Comparison of ENCODE assay signal across 13 cellular contexts in the genomic region with DNA sequence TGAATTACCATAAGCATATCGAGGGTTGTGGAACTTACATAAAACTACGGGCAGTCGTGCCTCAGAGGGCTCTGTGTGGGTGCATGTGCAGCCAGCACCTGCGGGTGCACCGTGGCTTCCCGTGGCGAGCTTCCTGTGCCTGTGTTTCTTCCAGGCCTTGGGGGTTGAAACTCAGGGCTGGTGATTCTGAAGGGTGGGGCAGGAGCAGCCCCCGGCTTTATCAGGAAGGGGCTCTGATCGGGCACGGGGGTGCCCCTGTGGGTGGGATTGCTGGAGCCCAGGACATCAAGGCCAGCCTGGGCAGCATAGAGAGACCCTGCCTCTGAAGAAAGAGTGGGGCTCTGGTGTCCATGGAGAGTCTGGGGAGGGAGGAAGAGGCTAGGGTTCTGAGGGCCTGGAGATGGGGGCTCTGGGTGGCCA. TPM values are rescaled to one million over a fixed set of nuclear protein-coding genes. Genes with fewer than 3 reads are reported as not detected.
A peak's percentile ranks its signal among the peaks of the same experiment; 100 is the strongest.
DNase-seq lines count a peak whose midpoint lies in the region; ATAC-seq and TF ChIP-seq lines count a peak whose summit lies in the region.
"Had no signal": no experiment of that assay in that cellular context is flagged by ENCODE, and none has a peak within 500 bp of the region (broad histone marks: within the 10 kb centered on the region; RNA-seq: fewer than 3 reads in every experiment).

No MANE protein-coding gene starts in this region.

- H2BK20ac ChIP-seq in H9 (ENCODE audit: low read depth, low read length, poor library complexity, severe bottlenecking), result no peak overlapping the region

- peak overlapping the region in 1 of 2 donors; percentile 28 for H3K9ac ChIP-seq in mucosa of rectum (ENCODE audit: low read depth in 1 of 2, low read length in 2 of 2)
- H3K9ac ChIP-seq in H9 (ENCODE audit: extremely low read depth, insufficient read length, low read length), result no peak overlapping the region

- no peak overlapping the region for H2BK5ac ChIP-seq in H9 (ENCODE audit: insufficient read length, low read length)

- no peaks in the 10 kb centered on the region for H3K36me3 ChIP-seq in breast epithelium
- H3K36me3 ChIP-seq in mucosa of rectum (ENCODE audit: control insufficient read depth in 2 of 2, insufficient read depth in 2 of 2, low read length in 2 of 2), result peaks cover 0 to 7% of the 10 kb centered on the region in 2 donors
- H3K36me3 ChIP-seq in upper lobe of right lung, result no peaks in the 10 kb centered on the region
- no peaks in the 10 kb centered on the region for H3K36me3 ChIP-seq in CD4-positive, alpha-beta memory T cell (ENCODE audit: insufficient read depth, low read length)

- WGBS in H9 (ENCODE audit: extremely low coverage, insufficient read length, low lambda C conversion rate), result no CpG with 5 or more reads among the region's 10 CpGs

- H3K4me3 ChIP-seq in breast epithelium, result no peak overlapping the region
- H3K4me3 ChIP-seq in coronary artery, result no peak overlapping the region
- H3K4me3 ChIP-seq in mucosa of rectum (ENCODE audit: low read length in 2 of 2), result no peak overlapping the region
- H3K4me3 ChIP-seq in upper lobe of right lung, result no peak overlapping the region
- H3K4me3 ChIP-seq in CD4-positive, alpha-beta memory T cell (ENCODE audit: low read length in 2 of 2), result no peak overlapping the region
- H3K4me3 ChIP-seq: GM23338 had no signal

- BruUV-seq in MCF 10A (replicated peaks; lab: Mats Ljungman, UMichigan), result no TSS peak

- H3K9me3 Mint-ChIP-seq in MCF 10A (ENCODE audit: unreplicated experiment), result peaks cover 9% of the 10 kb centered on the region
- H3K9me3 Mint-ChIP-seq in CD4-positive, alpha-beta memory T cell, result peaks cover 0 to 7% (median 0%) of the 10 kb centered on the region in 8 donors
- H3K9me3 Mint-ChIP-seq in H9, result peaks cover 0 to 52% of the 10 kb centered on the region in 2 experiments; a peak in 3 of 5 replicates

- H3K4me3 Mint-ChIP-seq in MCF 10A (ENCODE audit: unreplicated experiment), result no peak overlapping the region
- no peak overlapping the region for H3K4me3 Mint-ChIP-seq in CD4-positive, alpha-beta memory T cell
- H3K4me3 Mint-ChIP-seq in H9, result no peak overlapping the region
- H3K4me3 Mint-ChIP-seq: activated T-cell treated with anti-CD3 and anti-CD28 coated beads, Interleukin-2, amount 50 U/mL, for 4 hours; GM23338 had no signal

- POLR2A ChIA-PET in MCF 10A (lab: Yijun Ruan, JAX), result interaction anchor here (0.6 to 1.3 kb wide), 5 partner anchors 17 to 590 kb away, joined by 3 to 4 read pairs (median 3); no protein-coding TSS in a partner anchor
- POLR2A ChIA-PET in CD4-positive, alpha-beta memory T cell (lab: Charles Lee; ENCODE audit: partially characterized antibody), result no interaction called here

- H4K8ac ChIP-seq in H9 (replicated peaks; ENCODE audit: insufficient read length, low read depth, low read length), result no peak overlapping the region

- no peak overlapping the region for H3K4ac ChIP-seq in H9 (ENCODE audit: low read depth, low read length)

- no peaks in the 10 kb centered on the region for H3K4me1 ChIP-seq in breast epithelium
- H3K4me1 ChIP-seq in mucosa of rectum (ENCODE audit: control insufficient read depth in 2 of 2, insufficient read depth in 2 of 2, low read length in 2 of 2), result peaks cover 11 to 19% of the 10 kb centered on the region in 2 donors
- peaks cover 13% of the 10 kb centered on the region for H3K4me1 ChIP-seq in upper lobe of right lung
- H3K4me1 ChIP-seq in CD4-positive, alpha-beta memory T cell (ENCODE audit: insufficient read depth, low read length), result peaks cover 9% of the 10 kb centered on the region
- no peaks in the 10 kb centered on the region for H3K4me1 ChIP-seq in H9 (ENCODE audit: insufficient read depth, low read length)

- H3T11ph ChIP-seq in H9 (ENCODE audit: low read length), result no peak overlapping the region

- H3K27me3 Mint-ChIP-seq in MCF 10A (ENCODE audit: insufficient read depth, unreplicated experiment) (no peaks in the 10 kb centered on the region), H9 (ENCODE audit: low read depth) (peaks cover 10% of the 10 kb centered on the region)
- no peaks in the 10 kb centered on the region for H3K27me3 Mint-ChIP-seq in CD4-positive, alpha-beta memory T cell

- H3K36me3 Mint-ChIP-seq in MCF 10A (ENCODE audit: insufficient read depth, unreplicated experiment), result peaks cover 15% of the 10 kb centered on the region
- H3K36me3 Mint-ChIP-seq in CD4-positive, alpha-beta memory T cell, result peaks cover 5% of the 10 kb centered on the region in 2 donors
- H3K36me3 Mint-ChIP-seq in H9 (ENCODE audit: insufficient read depth in 1 of 3, low read depth in 3 of 3), result peaks cover 11 to 63% (median 53%) of the 10 kb centered on the region in 3 experiments; a peak in 6 of 7 replicates

- H3K4me1 Mint-ChIP-seq in MCF 10A (ENCODE audit: insufficient read depth, unreplicated experiment), result peaks cover 8% of the 10 kb centered on the region
- H3K4me1 Mint-ChIP-seq in CD4-positive, alpha-beta memory T cell, result peaks cover 4 to 18% (median 7%) of the 10 kb centered on the region in 4 donors
- H3K4me1 Mint-ChIP-seq in H9, result peaks cover 4% of the 10 kb centered on the region in 2 experiments

- H3K4me2 ChIP-seq in H9 (ENCODE audit: insufficient read depth, insufficient read length, low read length), result no peak overlapping the region
- H3K4me2 ChIP-seq: GM23338 had no signal

- no peaks in the 10 kb centered on the region for H3K79me1 ChIP-seq in H9 (ENCODE audit: insufficient read depth, low read depth, low read length, poor library complexity, severe bottlenecking)

- H3K56ac ChIP-seq in H9 (ENCODE audit: insufficient read length, low read depth, low read length), result no peak overlapping the region

- no peak overlapping the region for H2AK5ac ChIP-seq in H9 (ENCODE audit: insufficient read length, low read length)

- intact Hi-C loops in breast epithelium (cut with DNase I; ENCODE audit: low total_unique reads), result no loop called here
- intact Hi-C loops in MCF 10A (cut with micrococcal nuclease), result no loop called here
- intact Hi-C loops in upper lobe of right lung (cut with DNase I), result no loop called here
- intact Hi-C loops in left colon (cut with DNase I, micrococcal nuclease), result no loop called here
- intact Hi-C loops in CD4-positive, alpha-beta memory T cell (cut with micrococcal nuclease), result no loop called here

- no peak for ATAC-seq in upper lobe of right lung
- no peak for ATAC-seq in left colon
- ATAC-seq: GM23338 had no signal

- H3K9me3 ChIP-seq in breast epithelium (no peaks in the 10 kb centered on the region), mucosa of rectum (ENCODE audit: control insufficient read depth in 2 of 2, low read length in 2 of 2) (no peaks in the 10 kb centered on the region), upper lobe of right lung (no peaks in the 10 kb centered on the region), H9 (ENCODE audit: control insufficient read depth, low read depth, low read length) (peaks cover 5% of the 10 kb centered on the region)
- H3K9me3 ChIP-seq in CD4-positive, alpha-beta memory T cell (ENCODE audit: control insufficient read depth in 1 of 2, low read length in 2 of 2), result no peaks in the 10 kb centered on the region

- H3K18ac ChIP-seq in H9 (ENCODE audit: insufficient read length, low read depth, low read length), result no peak overlapping the region

- no peak overlapping the region for H3K23ac ChIP-seq in H9 (ENCODE audit: insufficient read length, low read depth, low read length)

- no peaks in the 10 kb centered on the region for H4K20me1 ChIP-seq in H9 (ENCODE audit: control insufficient read depth, insufficient read depth, insufficient read length)

- peak overlapping the region; percentile 16 to 48 for H3K27ac ChIP-seq in breast epithelium
- peak overlapping the region; percentile 23 to 40 for H3K27ac ChIP-seq in coronary artery
- H3K27ac ChIP-seq in mucosa of rectum (ENCODE audit: low read depth in 2 of 2, low read length in 2 of 2), result peak overlapping the region; percentile 65 to 77
- no peak overlapping the region for H3K27ac ChIP-seq in upper lobe of right lung
- H3K27ac ChIP-seq in CD4-positive, alpha-beta memory T cell (ENCODE audit: low read depth, low read length), result no peak overlapping the region
- no peak overlapping the region for H3K27ac ChIP-seq in H9 (ENCODE audit: insufficient read length, low read depth, low read length)

- H2BK12ac ChIP-seq in H9 (ENCODE audit: insufficient read length, low read depth, low read length), result no peak overlapping the region

- H4K5ac ChIP-seq in H9 (ENCODE audit: insufficient read length, low read depth, low read length), result no peak overlapping the region

- H3K79me2 ChIP-seq in H9 (ENCODE audit: insufficient read depth, low read length), result no peaks in the 10 kb centered on the region

- DNase-seq in breast epithelium (ENCODE audit: low spot score in 2 of 2) (peak in 1 of 2 donors; percentile 45), MCF 10A (ENCODE audit: unreplicated experiment) (no peak), coronary artery (ENCODE audit: low spot score) (peak; percentile 71), upper lobe of right lung (peak; percentile 59), left colon (no peak), H9 (no peak)
- no peak for DNase-seq in CD4-positive, alpha-beta memory T cell
- DNase-seq: activated T-cell treated with anti-CD3 and anti-CD28 coated beads, Interleukin-2, amount 50 U/mL, for 4 hours had no signal

- CTCF ChIA-PET in MCF 10A (lab: Yijun Ruan, JAX), result no interaction called here
- CTCF ChIA-PET in CD4-positive, alpha-beta memory T cell (lab: Charles Lee; ENCODE audit: partially characterized antibody), result no interaction called here

- H3K27me3 ChIP-seq in breast epithelium, result no peaks in the 10 kb centered on the region
- H3K27me3 ChIP-seq in mucosa of rectum (ENCODE audit: control insufficient read depth in 2 of 2, insufficient read depth in 2 of 2, low read length in 2 of 2), result no peaks in the 10 kb centered on the region
- no peaks in the 10 kb centered on the region for H3K27me3 ChIP-seq in upper lobe of right lung
- no peaks in the 10 kb centered on the region for H3K27me3 ChIP-seq in CD4-positive, alpha-beta memory T cell (ENCODE audit: insufficient read depth, low read length)
- H3K27me3 ChIP-seq in H9 (ENCODE audit: insufficient read depth, low read length), result no peaks in the 10 kb centered on the region

- no peak overlapping the region for H2AFZ ChIP-seq in H9 (ENCODE audit: low read length)
- H2AFZ ChIP-seq: GM23338 had no signal

- TF ChIP-seq CTCF in breast epithelium (IDR thresholded peaks at IDR 0.05) (no peak), MCF 10A (IDR thresholded peaks at IDR 0.05; ENCODE audit: unreplicated experiment) (no peak), coronary artery (IDR thresholded peaks at IDR 0.05) (no peak), upper lobe of right lung (IDR thresholded peaks at IDR 0.05) (no peak), H9 (conservative IDR thresholded peaks at IDR 0.05) (no peak)

- no peak for TF ChIP-seq POLR2A in breast epithelium (IDR thresholded peaks at IDR 0.05)

- H4K91ac ChIP-seq in H9 (ENCODE audit: insufficient read length, low read depth, low read length), result no peak overlapping the region

- H3K23me2 ChIP-seq in H9 (ENCODE audit: insufficient read length, low read depth, low read length, poor library complexity, severe bottlenecking), result no peaks in the 10 kb centered on the region

- H2BK120ac ChIP-seq in H9 (ENCODE audit: low read depth, low read length, poor library complexity, severe bottlenecking), result no peak overlapping the region

- no peak overlapping the region for H2BK15ac ChIP-seq in H9 (ENCODE audit: low read depth, low read length)

- H3K27ac Mint-ChIP-seq in MCF 10A (ENCODE audit: low read depth, unreplicated experiment), result no peak overlapping the region
- peak overlapping the region in 1 of 7 donors; percentile 36 for H3K27ac Mint-ChIP-seq in CD4-positive, alpha-beta memory T cell
- H3K27ac Mint-ChIP-seq in H9, result no peak overlapping the region
- H3K27ac Mint-ChIP-seq: GM23338 had no signal

- H3K14ac ChIP-seq in H9 (ENCODE audit: insufficient read depth, low read length), result no peak overlapping the region; the same call in 1 of the 2 replicates

RNA-seq across cellular contexts. Expression of a gene that starts 11.1 kb away (rescaled TPM):
- not detected for total RNA-seq in breast epithelium
- total RNA-seq in MCF 10A (2022), result not detected in 2 replicates
- not detected for total RNA-seq in upper lobe of right lung
- total RNA-seq in left colon, result not detected
- total RNA-seq in CD4-positive, alpha-beta memory T cell, result not detected
- under 1 TPM in 1 of 2 donors, not detected in 1; 0.21 TPM for polyA plus RNA-seq in CD4-positive, alpha-beta memory T cell
- not detected in 2 replicates for total RNA-seq in H9 (2021)
- total RNA-seq: activated T-cell treated with anti-CD3 and anti-CD28 coated beads, Interleukin-2, amount 50 U/mL, for 4 hours; GM23338; occipital lobe; OCI-LY7 had no signal
- polyA plus RNA-seq: GM23338, keratinocyte had no signal

RNA-seq across cellular contexts. Expression of a gene that starts 20.1 kb away (rescaled TPM):
- total RNA-seq in breast epithelium, result not detected
- not detected in 2 replicates for total RNA-seq in MCF 10A (2022)
- 0.09 TPM for total RNA-seq in upper lobe of right lung
- under 1 TPM in 1 of 2 donors, not detected in 1; 0.09 TPM for total RNA-seq in left colon
- total RNA-seq in CD4-positive, alpha-beta memory T cell, result not detected
- not detected for polyA plus RNA-seq in CD4-positive, alpha-beta memory T cell
- total RNA-seq in H9 (2021), result 0.31 and 0.83 TPM in 2 replicates
- total RNA-seq: GM23338, occipital lobe, OCI-LY7 had no signal
- polyA plus RNA-seq: GM23338, keratinocyte had no signal

Comparison
In these comparisons a context has a peak if more than half of its experiments do, and no peak if none do; other contexts are left out.
1. DNase-seq: peak in coronary artery (single experiment) and upper lobe of right lung (single experiment); none in MCF 10A (single experiment), left colon (0 of 2), CD4-positive, alpha-beta memory T cell (0 of 5) and H9 (single experiment).
2. H3K27ac ChIP-seq: peak in breast epithelium (2 of 2), coronary artery (2 of 2) and mucosa of rectum (2 of 2); none in upper lobe of right lung (single experiment), CD4-positive, alpha-beta memory T cell (single experiment) and H9 (single experiment).